8 cellular contexts compared by ENCODE assay signal in genomic region chr6:27582928-27583725, GRCh38.
A peak's percentile ranks its signal among the peaks of the same experiment; 100 is the strongest.
DNase-seq lines count a peak whose midpoint lies in the region; ATAC-seq and TF ChIP-seq lines count a peak whose summit lies in the region.

No MANE protein-coding gene starts in this region.

- peak overlapping the region; percentile 45 for H3K4me3 Mint-ChIP-seq in activated CD4-positive, alpha-beta T cell treated with anti-CD3 and anti-CD28 coated beads for 36 hours
- peak overlapping the region; percentile 57 for H3K4me3 Mint-ChIP-seq in activated naive CD8-positive, alpha-beta T cell treated with anti-CD3 and anti-CD28 coated beads for 36 hours
- peak overlapping the region; percentile 61 for H3K4me3 Mint-ChIP-seq in mesothelial cell of epicardium

- CTCF ChIA-PET in activated CD4-positive, alpha-beta T cell treated with anti-CD3 and anti-CD28 coated beads for 36 hours (lab: Charles Lee): no interaction called here

- peaks cover 60% of the 10 kb centered on the region for H3K27me3 Mint-ChIP-seq in activated CD4-positive, alpha-beta T cell treated with anti-CD3 and anti-CD28 coated beads for 36 hours
- H3K27me3 Mint-ChIP-seq in activated naive CD8-positive, alpha-beta T cell treated with anti-CD3 and anti-CD28 coated beads for 36 hours: peaks cover 90% of the 10 kb centered on the region
- peaks cover 7% of the 10 kb centered on the region for H3K27me3 Mint-ChIP-seq in mesothelial cell of epicardium (ENCODE audit: low read depth)

- H3K27ac Mint-ChIP-seq in activated CD4-positive, alpha-beta T cell treated with anti-CD3 and anti-CD28 coated beads for 36 hours: no peak overlapping the region
- H3K27ac Mint-ChIP-seq in activated naive CD8-positive, alpha-beta T cell treated with anti-CD3 and anti-CD28 coated beads for 36 hours: peak overlapping the region; percentile 84
- H3K27ac Mint-ChIP-seq in mesothelial cell of epicardium: peak overlapping the region; percentile 66

- H3K36me3 Mint-ChIP-seq in activated CD4-positive, alpha-beta T cell treated with anti-CD3 and anti-CD28 coated beads for 36 hours (ENCODE audit: low read depth): no peaks in the 10 kb centered on the region
- peaks cover 3% of the 10 kb centered on the region for H3K36me3 Mint-ChIP-seq in activated naive CD8-positive, alpha-beta T cell treated with anti-CD3 and anti-CD28 coated beads for 36 hours
- H3K36me3 Mint-ChIP-seq in mesothelial cell of epicardium: no peaks in the 10 kb centered on the region

- intact Hi-C loops in activated CD4-positive, alpha-beta T cell treated with anti-CD3 and anti-CD28 coated beads for 36 hours (cut with DNase I, micrococcal nuclease): loop anchor here (1.0 to 2.0 kb wide), 2 partner anchors 9 to 64 kb away; no protein-coding TSS in a partner anchor

- H3K9me3 Mint-ChIP-seq in activated CD4-positive, alpha-beta T cell treated with anti-CD3 and anti-CD28 coated beads for 36 hours (ENCODE audit: low read depth): peaks cover 2% of the 10 kb centered on the region
- H3K9me3 Mint-ChIP-seq in activated naive CD8-positive, alpha-beta T cell treated with anti-CD3 and anti-CD28 coated beads for 36 hours: peaks cover 2% of the 10 kb centered on the region
- H3K9me3 Mint-ChIP-seq in mesothelial cell of epicardium: no peaks in the 10 kb centered on the region

- TF ChIP-seq CTCF in mesothelial cell of epicardium (IDR thresholded peaks at IDR 0.05; ENCODE audit: unreplicated experiment): no peak

- POLR2A ChIA-PET in activated CD4-positive, alpha-beta T cell treated with anti-CD3 and anti-CD28 coated beads for 36 hours (lab: Charles Lee): no interaction called here

- peak; percentile 55 for ATAC-seq in activated CD4-positive, alpha-beta T cell treated with anti-CD3 and anti-CD28 coated beads for 36 hours
- ATAC-seq in GM18520 (IDR thresholded peaks at IDR 0.05; ENCODE audit: unreplicated experiment): no peak
- ATAC-seq in GM19395 (IDR thresholded peaks at IDR 0.05; ENCODE audit: unreplicated experiment): no peak

- no peaks in the 10 kb centered on the region for H3K4me1 Mint-ChIP-seq in activated CD4-positive, alpha-beta T cell treated with anti-CD3 and anti-CD28 coated beads for 36 hours
- H3K4me1 Mint-ChIP-seq in activated naive CD8-positive, alpha-beta T cell treated with anti-CD3 and anti-CD28 coated beads for 36 hours: peaks cover 2% of the 10 kb centered on the region
- H3K4me1 Mint-ChIP-seq in mesothelial cell of epicardium: peaks cover 7% of the 10 kb centered on the region

- DNase-seq in activated CD4-positive, alpha-beta T cell treated with anti-CD3 and anti-CD28 coated beads for 36 hours: peak; percentile 79
- DNase-seq in activated CD4-positive, alpha-beta T cell treated with anti-CD3 and anti-CD28 coated beads for 1 hour: no peak
- DNase-seq in NCI-H460 (ENCODE audit: extremely low read depth, low read depth): peak; percentile 60
- DNase-seq in activated naive CD8-positive, alpha-beta T cell treated with anti-CD3 and anti-CD28 coated beads for 36 hours: peak; percentile 61
- DNase-seq in mesothelial cell of epicardium (ENCODE audit: low spot score in 2 of 2, unreplicated experiment in 2 of 2): peak in 1 of 2 experiments; percentile 65
- DNase-seq in HuH-7.5 (ENCODE audit: low spot score): no peak

Comparison
In these comparisons a context has a peak if more than half of its experiments do, and no peak if none do; other contexts are left out.
1. DNase-seq: peak in activated CD4-positive, alpha-beta T cell treated with anti-CD3 and anti-CD28 coated beads for 36 hours (single experiment), NCI-H460 (single experiment) and activated naive CD8-positive, alpha-beta T cell treated with anti-CD3 and anti-CD28 coated beads for 36 hours (single experiment); none in activated CD4-positive, alpha-beta T cell treated with anti-CD3 and anti-CD28 coated beads for 1 hour (single experiment) and HuH-7.5 (single experiment).
2. Peak in every context shown above with its lines, with median percentiles within 50 percentile points of each other: H3K4me3 Mint-ChIP-seq.